20 cellular contexts compared by ENCODE assay signal in the genomic region with DNA sequence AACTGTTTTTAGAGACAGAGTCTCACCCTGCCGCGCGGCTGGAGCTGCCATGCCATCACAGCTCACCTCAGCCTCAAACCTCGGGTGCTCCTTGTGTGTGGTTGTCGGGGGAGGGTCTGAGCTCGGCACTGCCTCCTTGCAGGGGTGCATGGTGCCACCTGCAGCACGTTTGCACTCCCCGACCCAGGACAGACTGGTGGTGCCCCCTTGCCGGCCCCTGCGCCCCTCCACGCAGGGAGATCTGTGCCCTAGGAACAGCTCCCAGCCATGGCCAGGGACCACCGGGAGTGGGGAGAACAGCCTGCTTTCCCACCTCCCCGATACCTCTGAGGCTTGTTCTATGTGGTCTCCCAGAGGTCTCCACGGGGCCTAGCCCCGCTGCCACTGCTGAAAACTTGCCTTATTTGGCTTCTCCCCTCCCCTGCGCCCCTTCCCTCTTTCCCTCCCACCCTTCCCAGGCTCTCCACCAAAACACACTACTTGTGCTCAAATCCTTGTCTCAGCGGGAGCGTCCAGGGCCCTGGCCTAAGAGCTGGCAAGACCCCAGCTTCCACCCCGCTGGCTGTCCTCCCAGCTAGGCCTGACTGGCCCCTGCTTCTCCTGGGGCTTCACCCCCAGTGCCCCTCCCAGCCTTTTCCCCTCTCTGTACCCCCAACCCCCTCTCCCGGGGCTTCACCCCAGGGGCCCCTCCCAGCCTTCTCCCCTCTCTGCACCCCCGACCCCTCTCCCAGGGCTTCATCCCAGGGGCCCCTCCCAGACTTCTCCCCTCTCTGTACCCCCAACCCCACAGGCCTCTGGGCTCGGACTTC. TPM values are rescaled to one million over a fixed set of nuclear protein-coding genes. Genes with fewer than 3 reads are reported as not detected.
DNase-seq lines count a peak whose midpoint lies in the region; ATAC-seq and TF ChIP-seq lines count a peak whose summit lies in the region.
"Had no signal": no experiment of that assay in that cellular context is flagged by ENCODE, and none has a peak within 500 bp of the region (broad histone marks: within the 10 kb centered on the region; RNA-seq: fewer than 3 reads in every experiment).

No MANE protein-coding gene starts in this region.

- TF ChIP-seq CTCF in WTC11 (IDR thresholded peaks at IDR 0.05) (no peak), cardiac muscle cell (IDR thresholded peaks at IDR 0.05; ENCODE audit: low read depth, low read length) (no peak), neural progenitor cell (IDR thresholded peaks at IDR 0.05) (no peak), upper lobe of left lung (IDR thresholded peaks at IDR 0.05) (no peak), colonic mucosa (IDR thresholded peaks at IDR 0.05) (no peak)

- H4K20me1 ChIP-seq in neural progenitor cell (ENCODE audit: low read depth) = no peaks in the 10 kb centered on the region

- H3K79me2 ChIP-seq in neural progenitor cell (ENCODE audit: low read depth) = no peaks in the 10 kb centered on the region

- H3K36me3 ChIP-seq in cardiac muscle cell (no peaks in the 10 kb centered on the region), neural progenitor cell (no peaks in the 10 kb centered on the region), upper lobe of left lung (no peaks in the 10 kb centered on the region), colonic mucosa (no peaks in the 10 kb centered on the region)
- H3K36me3 ChIP-seq: left lung, MG63 had no signal

- H3K36me3 Mint-ChIP-seq in WTC11 (no peaks in the 10 kb centered on the region), neural progenitor cell (no peaks in the 10 kb centered on the region)
- H3K36me3 Mint-ChIP-seq: naive B cell had no signal

- peaks cover 10% of the 10 kb centered on the region for H3K4me1 Mint-ChIP-seq in WTC11
- H3K4me1 Mint-ChIP-seq in neural progenitor cell = peaks cover 10% of the 10 kb centered on the region
- H3K4me1 Mint-ChIP-seq: activated T-helper 17 cell treated with anti-CD3 and anti-CD28 coated beads, Interleukin-2, amount 50 U/mL, for 72 hours; naive B cell had no signal

- TF ChIP-seq EP300 in upper lobe of left lung (IDR thresholded peaks at IDR 0.05) = no peak

- H3K9me3 ChIP-seq in cardiac muscle cell (ENCODE audit: low read depth) = no peaks in the 10 kb centered on the region
- no peaks in the 10 kb centered on the region for H3K9me3 ChIP-seq in neural progenitor cell (ENCODE audit: low read depth)
- H3K9me3 ChIP-seq in upper lobe of left lung = no peaks in the 10 kb centered on the region
- no peaks in the 10 kb centered on the region for H3K9me3 ChIP-seq in colonic mucosa
- H3K9me3 ChIP-seq: left lung, MG63 had no signal

- no peak overlapping the region for H3K4me2 ChIP-seq in neural progenitor cell

- TF ChIP-seq POLR2A in upper lobe of left lung (IDR thresholded peaks at IDR 0.05) = no peak

- peak overlapping the region; percentile 92 for H2AFZ ChIP-seq in neural progenitor cell (replicated peaks)

- H3K4me3 Mint-ChIP-seq in WTC11 (no peak overlapping the region), neural progenitor cell (no peak overlapping the region)
- H3K4me3 Mint-ChIP-seq: activated T-helper 17 cell treated with anti-CD3 and anti-CD28 coated beads, Interleukin-2, amount 50 U/mL, for 72 hours; naive B cell; T-helper 2 cell treated with Interferon-gamma antibody and Interleukin-4, amounts not matched to agents 5 μg/mL and 100 μg/mL, for 36 hours had no signal

- no peaks in the 10 kb centered on the region for H3F3A ChIP-seq in neural progenitor cell (ENCODE audit: low read depth)

- H3K27me3 ChIP-seq in cardiac muscle cell (no peaks in the 10 kb centered on the region), neural progenitor cell (no peaks in the 10 kb centered on the region), upper lobe of left lung (no peaks in the 10 kb centered on the region), colonic mucosa (no peaks in the 10 kb centered on the region)
- H3K27me3 ChIP-seq: MG63 had no signal

- H3K27me3 Mint-ChIP-seq in WTC11 (ENCODE audit: low read depth) (no peaks in the 10 kb centered on the region), neural progenitor cell (ENCODE audit: insufficient read depth, low read depth) (peaks cover 4% of the 10 kb centered on the region)

- peak; percentile 60 for ATAC-seq in WTC11
- ATAC-seq in upper lobe of left lung (ENCODE audit: low FRiP score in 2 of 2) = no peak
- ATAC-seq: activated CD4-positive, CD25-positive, alpha-beta regulatory T cell treated with anti-CD3 and anti-CD28 coated beads, Interleukin-2, amount 50 U/mL, for 24 hours; activated T-helper 17 cell treated with anti-CD3 and anti-CD28 coated beads, Interleukin-2, amount 50 U/mL, for 72 hours; foreskin keratinocyte; left lung had no signal

- WGBS in upper lobe of left lung, 2 donors = 65 to 66% methylated on average over 18 to 22 of the region's 22 CpGs

- intact Hi-C loops in colonic mucosa (cut with DNase I) = no loop called here

- CTCF ChIA-PET in WTC11 (lab: Charles Lee) = interaction anchor here (1.0 to 5.3 kb wide), 8 partner anchors 9 to 237 kb away, joined by 3 to 62 read pairs (median 6); partner anchors contain the start of gene TPCN2

- no peak for DNase-seq in WTC11 (ENCODE audit: low spot score)
- peak in 1 of 2 donors; percentile 52 for DNase-seq in cardiac muscle cell (ENCODE audit: low read depth in 1 of 2, low spot score in 1 of 2)
- DNase-seq in neural progenitor cell (ENCODE audit: low spot score) = peak; percentile 31
- DNase-seq in upper lobe of left lung = peak in 1 of 2 donors; percentile 60
- DNase-seq in NCI-H446 (lab: John Stamatoyannopoulos, UW) = no peak
- no peak for DNase-seq in colonic mucosa
- DNase-seq in activated naive CD4-positive, alpha-beta T cell treated with Interleukin-2 at 50 U/mL for 16 hours = no peak
- DNase-seq: AML-193; foreskin keratinocyte; MG63; naive B cell; NCI-H1694 treated with DMSO at 0.1 percent for 48 hours; NCI-H2227 treated with DMSO at 0.1 percent for 48 hours; stimulated activated naive CD4-positive, alpha-beta T cell had no signal

- no peaks in the 10 kb centered on the region for H3K9me3 Mint-ChIP-seq in WTC11
- H3K9me3 Mint-ChIP-seq in neural progenitor cell = peaks cover 1% of the 10 kb centered on the region
- H3K9me3 Mint-ChIP-seq: activated T-helper 17 cell treated with anti-CD3 and anti-CD28 coated beads, Interleukin-2, amount 50 U/mL, for 72 hours; naive B cell; T-helper 2 cell treated with Interferon-gamma antibody and Interleukin-4, amounts not matched to agents 5 μg/mL and 100 μg/mL, for 36 hours had no signal

- POLR2A ChIA-PET in WTC11 (lab: Charles Lee) = interaction anchor here (0.7 kb wide), 1 partner anchor 24 kb away, joined by 3 read pairs; no protein-coding TSS in a partner anchor

- H3K4me3 ChIP-seq in cardiac muscle cell (no peak overlapping the region), neural progenitor cell (no peak overlapping the region), upper lobe of left lung (no peak overlapping the region), colonic mucosa (no peak overlapping the region)
- H3K4me3 ChIP-seq: left lung, MG63 had no signal

- H3K27ac ChIP-seq in cardiac muscle cell (peak overlapping the region; percentile 78), neural progenitor cell (no peak overlapping the region), upper lobe of left lung (peak overlapping the region; percentile 3 to 68 (median 50)), colonic mucosa (no peak overlapping the region)
- H3K27ac ChIP-seq: foreskin keratinocyte had no signal

- H3K4me1 ChIP-seq in cardiac muscle cell (ENCODE audit: low read depth) (peaks cover 35% of the 10 kb centered on the region), neural progenitor cell (peaks cover 18% of the 10 kb centered on the region), upper lobe of left lung (peaks cover 0 to 7% (median 6%) of the 10 kb centered on the region in 4 donors), colonic mucosa (no peaks in the 10 kb centered on the region)
- H3K4me1 ChIP-seq: foreskin keratinocyte had no signal

- H3K27ac Mint-ChIP-seq in WTC11 (no peak overlapping the region), neural progenitor cell (peak overlapping the region; percentile 93)
- H3K27ac Mint-ChIP-seq: activated T-helper 17 cell treated with anti-CD3 and anti-CD28 coated beads, Interleukin-2, amount 50 U/mL, for 72 hours; T-helper 2 cell treated with Interferon-gamma antibody and Interleukin-4, amounts not matched to agents 5 μg/mL and 100 μg/mL, for 36 hours had no signal

- H3K9ac ChIP-seq in neural progenitor cell (no peak overlapping the region), colonic mucosa (ENCODE audit: low read depth in 2 of 2, low read length in 2 of 2) (no peak overlapping the region)

TF ChIP-seq in WTC11, 78 proteins besides CTCF, POLR2A, EP300 and RAD21 (continues in another document):
- TF ChIP-seq, protein P1, sequence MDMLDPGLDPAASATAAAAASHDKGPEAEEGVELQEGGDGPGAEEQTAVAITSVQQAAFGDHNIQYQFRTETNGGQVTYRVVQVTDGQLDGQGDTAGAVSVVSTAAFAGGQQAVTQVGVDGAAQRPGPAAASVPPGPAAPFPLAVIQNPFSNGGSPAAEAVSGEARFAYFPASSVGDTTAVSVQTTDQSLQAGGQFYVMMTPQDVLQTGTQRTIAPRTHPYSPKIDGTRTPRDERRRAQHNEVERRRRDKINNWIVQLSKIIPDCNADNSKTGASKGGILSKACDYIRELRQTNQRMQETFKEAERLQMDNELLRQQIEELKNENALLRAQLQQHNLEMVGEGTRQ (CRISPR knock-in tag; IDR thresholded peaks at IDR 0.05) = no peak

RNA-seq across cellular contexts. Expression of gene TPCN2, which starts 13.4 kb away (rescaled TPM):
- total RNA-seq in WTC11 (2021) = 20.2 to 24.6 TPM (median 22.0 TPM) in 3 replicates
- 25.5 and 39.4 TPM in 2 replicates for total RNA-seq in cardiac muscle cell
- 42.2 and 50.1 TPM in 2 replicates for polyA plus RNA-seq in cardiac muscle cell
- total RNA-seq in neural progenitor cell (ENCODE audit: low replicate concordance) = 7.2 and 10.9 TPM in 2 replicates
- total RNA-seq in upper lobe of left lung = 10 to 100 TPM; 12.5 to 61.8 (median 18.8) TPM
- 10 to 100 TPM; 14.5 to 21.1 TPM for total RNA-seq in colonic mucosa

RNA-seq across cellular contexts. Expression of gene MRGPRF, which starts 22.3 kb away (rescaled TPM):
- total RNA-seq in WTC11 (2021) (3.8 to 6.5 TPM (median 5.5 TPM) in 3 replicates), cardiac muscle cell (11.2 and 13.8 TPM in 2 replicates), neural progenitor cell (ENCODE audit: low replicate concordance) (0.56 and 3.5 TPM in 2 replicates), upper lobe of left lung (10 to 100 TPM in 3 of 6 donors, 1 to 10 TPM in 3; 3.0 to 16.2 (median 10.7) TPM), colonic mucosa (10 to 100 TPM in 1 of 2 donors, 1 to 10 TPM in 1; 3.0 to 17.9 TPM)
- 9.3 and 9.7 TPM in 2 replicates for polyA plus RNA-seq in cardiac muscle cell
- total RNA-seq: activated CD8-positive, alpha-beta memory T cell treated with anti-CD3 and anti-CD28 coated beads for 36 hours; activated T-helper 17 cell treated with anti-CD3 and anti-CD28 coated beads, Interleukin-2, amount 50 U/mL, for 72 hours had no signal

RNA-seq across cellular contexts. Expression of gene MRGPRD, which starts 54.6 kb away (rescaled TPM):
- total RNA-seq in WTC11 (2021) (not detected in 3 replicates), cardiac muscle cell (not detected in 2 replicates), neural progenitor cell (ENCODE audit: low replicate concordance) (not detected in 2 replicates), upper lobe of left lung (not detected), colonic mucosa (not detected)
- not detected in 2 replicates for polyA plus RNA-seq in cardiac muscle cell
- total RNA-seq: activated CD8-positive, alpha-beta memory T cell treated with anti-CD3 and anti-CD28 coated beads for 36 hours; activated T-helper 17 cell treated with anti-CD3 and anti-CD28 coated beads, Interleukin-2, amount 50 U/mL, for 72 hours; foreskin keratinocyte; left lung; posterior vena cava had no signal
- polyA plus RNA-seq: foreskin keratinocyte had no signal

Comparison
In these comparisons a context has a peak if more than half of its experiments do, and no peak if none do; other contexts are left out.
1. H3K27ac ChIP-seq: peak in cardiac muscle cell (single experiment) and upper lobe of left lung (4 of 4); none in neural progenitor cell (single experiment) and colonic mucosa (single experiment).